In genomic region chr11:18672209-18672608, GRCh38 we compare ENCODE assay signal across 9 cellular contexts. TPM values are rescaled to one million over a fixed set of nuclear protein-coding genes. Genes with fewer than 3 reads are reported as not detected.
A peak's percentile ranks its signal among the peaks of the same experiment; 100 is the strongest.
DNase-seq lines count a peak whose midpoint lies in the region; ATAC-seq and TF ChIP-seq lines count a peak whose summit lies in the region.
"Not testable (repeated sequence)": the region's sequence is repeated elsewhere in the genome, so short reads cannot be mapped to it uniquely, and the experiment has no call there.
"Had no signal": no experiment of that assay in that cellular context is flagged by ENCODE, and none has a peak within 500 bp of the region (broad histone marks: within the 10 kb centered on the region; RNA-seq: fewer than 3 reads in every experiment).

No MANE protein-coding gene starts in this region.

- not testable (repeated sequence) for H3K36me3 Mint-ChIP-seq in activated naive CD8-positive, alpha-beta T cell

- H3K9me3 Mint-ChIP-seq in activated naive CD8-positive, alpha-beta T cell (ENCODE audit: low read depth), result not testable (repeated sequence)

- not testable (repeated sequence) for TF ChIP-seq CTCF in left lung (IDR thresholded peaks at IDR 0.05)

- H3K4me3 ChIP-seq in left lung, result not testable (repeated sequence)

- not testable (repeated sequence) for H3K4me1 ChIP-seq in left lung

- peak overlapping the region; percentile 75 for H3K4me3 Mint-ChIP-seq in activated naive CD8-positive, alpha-beta T cell

- intact Hi-C loops in left lung (cut with DNase I), result not testable (repeated sequence)

- not testable (repeated sequence) for H3K27me3 Mint-ChIP-seq in activated naive CD8-positive, alpha-beta T cell

- peak; percentile 64 for ATAC-seq in left lung

- not testable (repeated sequence) for H3K36me3 ChIP-seq in left lung

- H3K27ac ChIP-seq in left lung, result not testable (repeated sequence)

- DNase-seq in EL (peak; percentile 38), NCI-H510A treated with DMSO at 0.1 percent for 48 hours (lab: John Stamatoyannopoulos, UW) (peak; percentile 67), activated T-cell treated with anti-CD3 and anti-CD28 coated beads for 24 hours (ENCODE audit: low read depth) (peak; percentile 30)
- DNase-seq in activated CD4-positive, CD25-positive, alpha-beta regulatory T cell treated with anti-CD3 and anti-CD28 coated beads, Interleukin-2, amount 50 U/mL, for 16 hours (ENCODE audit: low read depth, low spot score), result peak; percentile 17
- not testable (repeated sequence) for DNase-seq in left lung
- DNase-seq in stimulated activated CD4-positive, alpha-beta T cell treated with anti-CD3 and anti-CD28 coated beads, TNF-alpha, amount 100 ng/mL, for 24 hours (ENCODE audit: low read depth in 3 of 3), result peak in 2 of 3 experiments; percentile 13 to 24

- not testable (repeated sequence) for H3K27me3 ChIP-seq in left lung

- H3K9me3 ChIP-seq in left lung, result not testable (repeated sequence)

- H3K27ac Mint-ChIP-seq in activated naive CD8-positive, alpha-beta T cell, result peak overlapping the region; percentile 93

- H3K4me1 Mint-ChIP-seq in activated naive CD8-positive, alpha-beta T cell (ENCODE audit: low read depth), result peaks cover 56% of the 10 kb centered on the region

RNA-seq across cellular contexts. Expression of gene TMEM86A, which starts 26.4 kb away (rescaled TPM):
- 1 to 10 TPM; 5.8 to 9.1 TPM for total RNA-seq in left lung

RNA-seq across cellular contexts. Expression of gene SPTY2D1, which starts 38.1 kb away (rescaled TPM):
- total RNA-seq in left lung, result 10 to 100 TPM; 18.0 to 20.1 TPM

RNA-seq across cellular contexts. Expression of gene IGSF22, which starts 53.8 kb away (rescaled TPM):
- total RNA-seq in left lung, result 1 to 10 TPM in 1 of 2 donors, under 1 TPM in 1; 0.52 to 1.1 TPM
- total RNA-seq: GM12878, osteocyte had no signal
